ENCODE assay signal across 8 cellular contexts in genomic region chr13:41960700-41961697, GRCh38. TPM values are rescaled to one million over a fixed set of nuclear protein-coding genes. Genes with fewer than 3 reads are reported as not detected.
DNase-seq lines count a peak whose midpoint lies in the region; ATAC-seq, FAIRE-seq and TF ChIP-seq lines count a peak whose summit lies in the region.

Gene VWA8, minus strand, starts transcription at chr13:41961109. Its CDS starts 94 bp downstream, at chr13:41961015.

- no peaks in the 10 kb centered on the region for H4K20me1 ChIP-seq in DND-41 (ENCODE audit: insufficient read depth, low read length)
- H4K20me1 ChIP-seq in KMS-11 (ENCODE audit: insufficient read depth): no peaks in the 10 kb centered on the region

- peak within 1 kb of the TSS; percentile 71 for H3K9ac ChIP-seq in DND-41 (ENCODE audit: low read depth, low read length)
- H3K9ac ChIP-seq in KMS-11: peak within 1 kb of the TSS; percentile 80
- H3K9ac ChIP-seq in subcutaneous abdominal adipose tissue (ENCODE audit: low read length in 5 of 5): peak within 1 kb of the TSS; percentile 74 to 91 (median 91)

- H3K9me3 ChIP-seq in DND-41 (ENCODE audit: insufficient read depth, low read length, severe bottlenecking) (no peaks in the 10 kb centered on the region), neuron (ENCODE audit: low read length) (no peaks in the 10 kb centered on the region), subcutaneous abdominal adipose tissue (ENCODE audit: control insufficient read depth in 5 of 5, low read length in 5 of 5) (no peaks in the 10 kb centered on the region)

- peak; percentile 97 for ATAC-seq in DND-41 (ENCODE audit: insufficient read depth, low read depth)
- peak; percentile 92 for ATAC-seq in GM21717 (IDR thresholded peaks at IDR 0.05; ENCODE audit: unreplicated experiment)

- DNase-seq in DND-41 (peak; percentile 87), SIG-M5 treated with dmso at 0.1 percent for 504 hours (lab: John Stamatoyannopoulos, UW; ENCODE audit: unreplicated experiment) (peak; percentile 78), frontal cortex (ENCODE audit: low spot score in 2 of 2) (peak; percentile 71 to 78)
- DNase-seq in activated gamma-delta T cell treated with anti-CD3 and anti-CD28 coated beads, Interleukin-2, amount 50 U/mL, for 16 hours (ENCODE audit: low read depth): peak; percentile 79

- H3K79me2 ChIP-seq in DND-41 (ENCODE audit: insufficient read depth, low read length) (peaks cover 46% of the 10 kb centered on the region), KMS-11 (ENCODE audit: insufficient read depth, low read depth) (peaks cover 40% of the 10 kb centered on the region)

- H3K4me2 ChIP-seq in DND-41 (ENCODE audit: insufficient read depth, low read length) (peak within 1 kb of the TSS; percentile 89), KMS-11 (peak within 1 kb of the TSS; percentile 81)

- H3K36me3 ChIP-seq in DND-41 (ENCODE audit: insufficient read depth, low read length): no peaks in the 10 kb centered on the region
- H3K36me3 ChIP-seq in KMS-11 (ENCODE audit: insufficient read depth): no peaks in the 10 kb centered on the region
- no peaks in the 10 kb centered on the region for H3K36me3 ChIP-seq in neuron (ENCODE audit: insufficient read depth, low read length)
- no peaks in the 10 kb centered on the region for H3K36me3 ChIP-seq in subcutaneous abdominal adipose tissue (ENCODE audit: control insufficient read depth in 5 of 5, insufficient read depth in 5 of 5, low read length in 5 of 5)

- H3K4me3 ChIP-seq in DND-41 (ENCODE audit: low read depth in 1 of 2, low read length in 2 of 2) (peak within 1 kb of the TSS; percentile 78 to 93), KMS-11 (IDR thresholded peaks at IDR 0.05; ENCODE audit: insufficient read depth, low read depth, low read length) (no peak within 1 kb of the TSS), neuron (ENCODE audit: low read length) (peak within 1 kb of the TSS; percentile 71), subcutaneous abdominal adipose tissue (ENCODE audit: low read depth in 1 of 5, low read length in 5 of 5) (peak within 1 kb of the TSS; percentile 83 to 90 (median 85))

- no peaks in the 10 kb centered on the region for H3K27me3 ChIP-seq in DND-41 (ENCODE audit: insufficient read depth, low read length, poor library complexity)
- H3K27me3 ChIP-seq in KMS-11 (ENCODE audit: insufficient read depth, low read depth): no peaks in the 10 kb centered on the region
- H3K27me3 ChIP-seq in neuron (ENCODE audit: insufficient read depth, low read length): no peaks in the 10 kb centered on the region
- H3K27me3 ChIP-seq in subcutaneous abdominal adipose tissue (ENCODE audit: control insufficient read depth in 5 of 5, insufficient read depth in 4 of 5, low read length in 5 of 5): no peaks in the 10 kb centered on the region

- H3K27ac ChIP-seq in DND-41 (ENCODE audit: low read length) (peak within 1 kb of the TSS; percentile 74), KMS-11 (peak within 1 kb of the TSS; percentile 65), subcutaneous abdominal adipose tissue (ENCODE audit: low read depth, low read length) (peak within 1 kb of the TSS; percentile 83)

- peak within 1 kb of the TSS; percentile 95 for H2AFZ ChIP-seq in DND-41 (ENCODE audit: low read depth, low read length)
- H2AFZ ChIP-seq in KMS-11 (ENCODE audit: low read depth): peak within 1 kb of the TSS; percentile 75
- H2AFZ ChIP-seq in neuron (ENCODE audit: low read depth, low read length): peak within 1 kb of the TSS; percentile 91

- peaks cover 34% of the 10 kb centered on the region for H3K4me1 ChIP-seq in DND-41 (ENCODE audit: insufficient read depth, low read length)
- peaks cover 47% of the 10 kb centered on the region for H3K4me1 ChIP-seq in KMS-11 (ENCODE audit: low read depth, poor library complexity, severe bottlenecking)
- H3K4me1 ChIP-seq in neuron (ENCODE audit: insufficient read depth, low read length): peaks cover 8% of the 10 kb centered on the region
- H3K4me1 ChIP-seq in subcutaneous abdominal adipose tissue (ENCODE audit: control insufficient read depth in 5 of 5, insufficient read depth in 5 of 5, low read length in 5 of 5): peaks cover 0 to 26% (median 20%) of the 10 kb centered on the region in 5 donors

- FAIRE-seq in frontal cortex (lab: Jason Lieb, UNC): no peak

- TF ChIP-seq CTCF in DND-41 (IDR thresholded peaks at IDR 0.05; ENCODE audit: borderline replicate concordance, extremely low read depth, low read length, poor library complexity, severe bottlenecking) (no peak), KMS-11 (conservative IDR thresholded peaks at IDR 0.05; ENCODE audit: low read depth, low read length) (no peak)

RNA-seq across cellular contexts. Expression of gene VWA8, which starts in this region (rescaled TPM):
- 49.3 TPM for total RNA-seq in frontal cortex
